ENCODE assay signal across 28 cellular contexts in genomic region chr2:19264847-19265246, GRCh38.
"Had no signal": no experiment of that assay in that cellular context is flagged by ENCODE, and none has a peak within 500 bp of the region (broad histone marks: within the 10 kb centered on the region; RNA-seq: fewer than 3 reads in every experiment).

No MANE protein-coding gene starts in this region.

- DNase-seq: Karpas-422, KBM-7, MG63, NCI-H1048, NCI-H1092 treated with DMSO at 0.1 percent for 48 hours, NCI-H1105 treated with DMSO at 0.1 percent for 48 hours, NCI-H1417, NCI-H1436, NCI-H146, NCI-H1694, NCI-H187, NCI-H1930, NCI-H2029 treated with DMSO at 0.1 percent for 48 hours, NCI-H2171 treated with DMSO at 0.1 percent for 48 hours, NCI-H2227 treated with DMSO at 0.1 percent for 48 hours, NCI-H345, NCI-H446, NCI-H510A treated with DMSO at 0.1 percent for 48 hours, NCI-H524 treated with DMSO at 0.1 percent for 48 hours, NCI-H526 treated with DMSO at 0.1 percent for 48 hours, NCI-H774, PC-9, SHP77, SIG-M5, SJCRH30 had no signal

- ATAC-seq: Panc1, Right ventricle myocardium inferior, SK-N-SH treated with all-trans-retinoic acid at 6 μM for 48 hours had no signal
